In the genomic region with DNA sequence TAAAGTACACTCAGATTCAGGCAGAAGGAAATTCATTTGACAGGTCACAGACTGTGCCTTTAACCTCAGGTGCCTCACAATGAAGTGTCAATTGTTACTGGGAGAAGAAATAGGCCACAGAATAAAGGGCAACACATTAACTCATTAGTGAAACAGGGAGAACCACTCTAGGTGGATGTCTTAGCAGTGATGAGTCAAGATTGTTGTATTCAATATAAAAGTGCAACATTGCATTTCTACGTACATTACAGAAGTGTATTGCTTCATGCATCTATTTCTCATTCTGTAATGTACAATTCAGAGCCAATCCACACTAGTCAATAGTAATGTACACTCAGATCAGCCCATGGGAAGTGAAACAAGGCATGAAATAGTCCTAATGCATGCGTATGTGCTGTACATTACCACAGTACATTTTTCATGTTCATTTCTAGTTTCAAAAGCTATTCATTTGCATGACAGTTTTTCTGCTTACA, we compare ENCODE assay signal across 10 cellular contexts. TPM values are rescaled to one million over a fixed set of nuclear protein-coding genes. Genes with fewer than 3 reads are reported as not detected.
A peak's percentile ranks its signal among the peaks of the same experiment; 100 is the strongest.
DNase-seq lines count a peak whose midpoint lies in the region; ATAC-seq and TF ChIP-seq lines count a peak whose summit lies in the region.
"Had no signal": no experiment of that assay in that cellular context is flagged by ENCODE, and none has a peak within 500 bp of the region (broad histone marks: within the 10 kb centered on the region; RNA-seq: fewer than 3 reads in every experiment).

No MANE protein-coding gene starts in this region.

- no peaks in the 10 kb centered on the region for H3K9me3 ChIP-seq in left lung

- TF ChIP-seq CTCF in left lung (IDR thresholded peaks at IDR 0.05), result no peak

- intact Hi-C loops in left lung (cut with DNase I), result no loop called here

- DNase-seq in left lung (no peak), glomerular visceral epithelial cell (ENCODE audit: extremely low spot score) (no peak), HUDEP-2 (lab: John Stamatoyannopoulos, UW; ENCODE audit: unreplicated experiment in 76 of 76) (no peak), GM19238 (ENCODE audit: insufficient read length, low spot score) (no peak)
- DNase-seq: activated naive CD8-positive, alpha-beta T cell treated with anti-CD3 and anti-CD28 coated beads, Interleukin-2, amount 10 ng/mL, durations not matched to agents 7 days and 5 days; foreskin fibroblast; stimulated activated CD4-positive, alpha-beta T cell treated with anti-CD3 and anti-CD28 coated beads, Interleukin-4, amount 100 ng/mL, for 4 hours had no signal

- no peaks in the 10 kb centered on the region for H3K27me3 ChIP-seq in left lung

- H3K4me3 ChIP-seq in left lung, result no peak overlapping the region

- H3K36me3 ChIP-seq in left lung, result no peaks in the 10 kb centered on the region

- ATAC-seq in GM18873 (IDR thresholded peaks at IDR 0.05; ENCODE audit: low FRiP score, unreplicated experiment) (peak; percentile 99), GM21723 (IDR thresholded peaks at IDR 0.05; ENCODE audit: unreplicated experiment) (peak; percentile 98), HG03457 (IDR thresholded peaks at IDR 0.05; ENCODE audit: unreplicated experiment) (peak; percentile 98), left lung (peak; percentile 53)

- H3K27ac ChIP-seq in left lung, result no peak overlapping the region

- H3K4me1 ChIP-seq in left lung, result peaks cover 0 to 6% of the 10 kb centered on the region in 2 donors

RNA-seq across cellular contexts. Expression of a gene that starts 12.0 kb away (rescaled TPM):
- 10 to 100 TPM; 56.9 to 58.0 TPM for total RNA-seq in left lung
